In genomic region chr17:4366312-4367063, GRCh38 we compare ENCODE assay signal across 8 cellular contexts. TPM values are rescaled to one million over a fixed set of nuclear protein-coding genes. Genes with fewer than 3 reads are reported as not detected.
DNase-seq lines count a peak whose midpoint lies in the region; ATAC-seq, FAIRE-seq and TF ChIP-seq lines count a peak whose summit lies in the region.

Gene UBE2G1 (minus strand): TSS chr17:4366675. CDS start chr17:4366316, 359 bp downstream.

- ATAC-seq in HG03460 (IDR thresholded peaks at IDR 0.05; ENCODE audit: unreplicated experiment) = peak; percentile 59
- peak; percentile 88 for ATAC-seq in left colon

- H3K4me2 ChIP-seq in BLaER1 = peak within 1 kb of the TSS; percentile 91

- peaks cover 48% of the 10 kb centered on the region for H4K20me1 ChIP-seq in BLaER1

- H3K4me3 ChIP-seq in BLaER1 (peak within 1 kb of the TSS; percentile 100), colonic mucosa (peak within 1 kb of the TSS; percentile 100)

- intact Hi-C loops in colonic mucosa (cut with DNase I) = no loop called here
- intact Hi-C loops in left colon (cut with DNase I, micrococcal nuclease) = loop anchor here in 1 of 2 donors (5.0 kb wide), 1 partner anchor 149 kb away; no protein-coding TSS in a partner anchor

- H3K36me3 ChIP-seq in BLaER1 (peaks cover 10% of the 10 kb centered on the region), colonic mucosa (no peaks in the 10 kb centered on the region)

- peak; percentile 92 for FAIRE-seq in GM19239 (lab: Jason Lieb, UNC)

- TF ChIP-seq CTCF in colonic mucosa (IDR thresholded peaks at IDR 0.05) = peak; percentile 11

- H3K9ac ChIP-seq in BLaER1 (peak within 1 kb of the TSS; percentile 99), colonic mucosa (ENCODE audit: low read depth in 2 of 2, low read length in 2 of 2) (peak within 1 kb of the TSS; percentile 80 to 93)

- H3K27ac ChIP-seq in BLaER1 = peak within 1 kb of the TSS; percentile 99
- peak within 1 kb of the TSS; percentile 100 for H3K27ac ChIP-seq in colonic mucosa

- H3K4me1 ChIP-seq in BLaER1 (peaks cover 50% of the 10 kb centered on the region), colonic mucosa (peaks cover 3% of the 10 kb centered on the region)

- DNase-seq in GM19239 (ENCODE audit: insufficient read length, low spot score) (peak; percentile 63), NCI-H526 (lab: John Stamatoyannopoulos, UW) (peak; percentile 90 to 97), colonic mucosa (peak; percentile 99), left colon (peak; percentile 97 to 99)
- DNase-seq in activated CD4-positive, alpha-beta T cell treated with anti-CD3 and anti-CD28 coated beads for 48 hours = peak; percentile 99
- DNase-seq in stimulated activated CD4-positive, alpha-beta T cell treated with anti-CD3 and anti-CD28 coated beads, Interleukin-2, amount 100 ng/mL, for 24 hours = peak; percentile 99 to 100

- H3K27me3 ChIP-seq in BLaER1 (no peaks in the 10 kb centered on the region), colonic mucosa (no peaks in the 10 kb centered on the region)

- no peaks in the 10 kb centered on the region for H3K9me3 ChIP-seq in BLaER1
- H3K9me3 ChIP-seq in colonic mucosa = no peaks in the 10 kb centered on the region

RNA-seq across cellular contexts. Expression of gene UBE2G1, which starts in this region (rescaled TPM):
- total RNA-seq in colonic mucosa (10 to 100 TPM; 67.3 to 70.1 TPM), left colon (10 to 100 TPM; 59.5 to 71.5 TPM)

Comparison
In these comparisons a context has a peak if more than half of its experiments do, and no peak if none do; other contexts are left out.
1. Peak in every context shown above with its lines: DNase-seq, ATAC-seq, H3K4me3 ChIP-seq and H3K27ac ChIP-seq.